ENCODE assay signal across 16 cellular contexts in genomic region chr18:31633416-31634330, GRCh38. TPM values are rescaled to one million over a fixed set of nuclear protein-coding genes. Genes with fewer than 3 reads are reported as not detected.
DNase-seq lines count a peak whose midpoint lies in the region; ATAC-seq, FAIRE-seq and TF ChIP-seq lines count a peak whose summit lies in the region.
"Had no signal": no experiment of that assay in that cellular context is flagged by ENCODE, and none has a peak within 500 bp of the region (broad histone marks: within the 10 kb centered on the region; RNA-seq: fewer than 3 reads in every experiment).

No MANE protein-coding gene starts in this region.

- H3K9ac ChIP-seq in DND-41 (ENCODE audit: low read depth, low read length), result no peak overlapping the region

- DNase-seq in DND-41 (no peak), Kasumi-1 (lab: John Stamatoyannopoulos, UW) (peak; percentile 47 to 51), NAMALWA (ENCODE audit: low spot score) (no peak), DMS 273 (lab: John Stamatoyannopoulos, UW; ENCODE audit: unreplicated experiment) (no peak), pancreas (no peak)
- DNase-seq: activated naive CD4-positive, alpha-beta T cell treated with anti-CD3 and anti-CD28 coated beads, Interleukin-2, amount 50 U/mL, for 16 hours; foreskin fibroblast; NCI-H226; ovary; Right ventricle myocardium superior; stimulated activated CD4-positive, alpha-beta T cell treated with anti-CD3 and anti-CD28 coated beads, Interleukin-2, amount 100 ng/mL, for 48 hours; testis had no signal

- ATAC-seq in DND-41 (ENCODE audit: insufficient read depth, low read depth) (0 out of 3 replicates have a peak, but pooled peaks have one; percentile 9), GM19397 (IDR thresholded peaks at IDR 0.05; ENCODE audit: unreplicated experiment) (peak; percentile 35), HG02885 (IDR thresholded peaks at IDR 0.05; ENCODE audit: poor library complexity, unreplicated experiment) (peak; percentile 10), GM21360 (IDR thresholded peaks at IDR 0.05; ENCODE audit: unreplicated experiment) (no peak), pancreas (no peak)

- H3K27ac ChIP-seq in DND-41 (ENCODE audit: low read length) (no peak overlapping the region), pancreas (no peak overlapping the region)
- H3K27ac ChIP-seq: ovary, testis had no signal

- intact Hi-C loops in pancreas (cut with DNase I), result no loop called here

- no peaks in the 10 kb centered on the region for H3K4me1 ChIP-seq in DND-41 (ENCODE audit: insufficient read depth, low read length)
- no peaks in the 10 kb centered on the region for H3K4me1 ChIP-seq in pancreas
- H3K4me1 ChIP-seq: testis had no signal

- H3K79me2 ChIP-seq in DND-41 (ENCODE audit: insufficient read depth, low read length), result no peaks in the 10 kb centered on the region

- 81 to 83% methylated on average over 10 of the region's 10 CpGs for WGBS in pancreas, 2 donors

- no peaks in the 10 kb centered on the region for H3K27me3 ChIP-seq in DND-41 (ENCODE audit: insufficient read depth, low read length, poor library complexity)
- H3K27me3 ChIP-seq in pancreas, result no peaks in the 10 kb centered on the region
- H3K27me3 ChIP-seq: ovary, testis had no signal

- TF ChIP-seq CTCF in DND-41 (IDR thresholded peaks at IDR 0.05; ENCODE audit: borderline replicate concordance, extremely low read depth, low read length, poor library complexity, severe bottlenecking) (no peak), pancreas (IDR thresholded peaks at IDR 0.05) (no peak)

- H3K36me3 ChIP-seq in DND-41 (ENCODE audit: insufficient read depth, low read length) (peaks cover 28% of the 10 kb centered on the region), pancreas (no peaks in the 10 kb centered on the region)
- H3K36me3 ChIP-seq: ovary had no signal

- H3K9me3 ChIP-seq in DND-41 (ENCODE audit: insufficient read depth, low read length, severe bottlenecking), result no peaks in the 10 kb centered on the region
- H3K9me3 ChIP-seq in pancreas, result no peaks in the 10 kb centered on the region
- H3K9me3 ChIP-seq: ovary, testis had no signal

- H2AFZ ChIP-seq in DND-41 (ENCODE audit: low read depth, low read length), result no peak overlapping the region

- H3K4me3 ChIP-seq in DND-41 (ENCODE audit: low read depth in 1 of 2, low read length in 2 of 2), result no peak overlapping the region
- H3K4me3 ChIP-seq in pancreas, result no peak overlapping the region
- H3K4me3 ChIP-seq: ovary, testis had no signal

- H3K4me2 ChIP-seq in DND-41 (ENCODE audit: insufficient read depth, low read length), result no peak overlapping the region

- no peaks in the 10 kb centered on the region for H4K20me1 ChIP-seq in DND-41 (ENCODE audit: insufficient read depth, low read length)

- FAIRE-seq in pancreas (lab: Jason Lieb, UNC), result no peak
- FAIRE-seq: H1 had no signal

RNA-seq across cellular contexts. Expression of gene TTR, which starts 42.0 kb away (rescaled TPM):
- 100 to 1,000 TPM; 133 to 951 (median 228) TPM for total RNA-seq in pancreas
- 1,000 to 10,000 TPM; 1,639 to 9,933 TPM for polyA plus RNA-seq in pancreas
- total RNA-seq: H1, Right ventricle myocardium superior had no signal
- polyA plus RNA-seq: H1, ovary had no signal

RNA-seq across cellular contexts. Expression of gene B4GALT6, which starts 50.7 kb away (rescaled TPM):
- total RNA-seq in pancreas, result 1 to 10 TPM in 5 of 6 donors, under 1 TPM in 1; 0.79 to 4.6 (median 2.8) TPM
- polyA plus RNA-seq in pancreas, result 1 to 10 TPM; 1.2 to 3.8 TPM

Comparison
In these comparisons a context has a peak if more than half of its experiments do, and no peak if none do; other contexts are left out.
1. ATAC-seq: peak in DND-41 (single experiment), GM19397 (single experiment) and HG02885 (single experiment); none in GM21360 (single experiment) and pancreas (0 of 4).
2. DNase-seq: peak in Kasumi-1 (2 of 2); none in DND-41 (single experiment), NAMALWA (single experiment), DMS 273 (single experiment) and pancreas (0 of 6).